ENCODE assay signal across 19 cellular contexts in genomic region chr14:90733139-90733808, GRCh38.
DNase-seq lines count a peak whose midpoint lies in the region; ATAC-seq and TF ChIP-seq lines count a peak whose summit lies in the region.
"Had no signal": no experiment of that assay in that cellular context is flagged by ENCODE, and none has a peak within 500 bp of the region (broad histone marks: within the 10 kb centered on the region; RNA-seq: fewer than 3 reads in every experiment).

No MANE protein-coding gene starts in this region.

- H3K4me2 ChIP-seq in SK-N-SH: no peak overlapping the region

- H3K27me3 ChIP-seq in right cardiac atrium (ENCODE audit: control insufficient read depth, insufficient read depth) (no peaks in the 10 kb centered on the region), SK-N-SH (ENCODE audit: insufficient read depth) (no peaks in the 10 kb centered on the region), transverse colon (no peaks in the 10 kb centered on the region)
- H3K27me3 ChIP-seq: ascending aorta, gastroesophageal sphincter, tibial nerve had no signal

- H3K4me3 ChIP-seq in right cardiac atrium (ENCODE audit: low read length) (no peak overlapping the region), SK-N-SH (ENCODE audit: low read depth in 2 of 2, low read length in 1 of 2) (no peak overlapping the region), transverse colon (no peak overlapping the region)
- H3K4me3 ChIP-seq: ascending aorta, gastroesophageal sphincter, tibial nerve had no signal

- H3K36me3 ChIP-seq in SK-N-SH (replicated peaks in 1 of 2; ENCODE audit: control insufficient read depth in 1 of 2, insufficient read depth in 2 of 2, low read length in 1 of 2) (no peaks in the 10 kb centered on the region), transverse colon (no peaks in the 10 kb centered on the region)
- H3K36me3 ChIP-seq: ascending aorta had no signal

- peak overlapping the region; percentile 44 for H3K27ac Mint-ChIP-seq in dendritic cell treated with granulocyte-macrophage colony-stimulating factor and Interleukin-4, amounts not matched to agents 40 ng/mL and 50 ng/mL, for 4 days
- H3K27ac Mint-ChIP-seq in HFFc6: no peak overlapping the region
- H3K27ac Mint-ChIP-seq: CD4-positive, alpha-beta memory T cell; naive thymus-derived CD4-positive, alpha-beta T cell had no signal

- DNase-seq in G401 (ENCODE audit: low spot score) (peak; percentile 40), right cardiac atrium (no peak), putamen (ENCODE audit: low spot score) (peak; percentile 84), HFFc6 (no peak), SK-N-SH (no peak), transverse colon (no peak)
- DNase-seq: ACHN; activated CD4-positive, alpha-beta T cell treated with anti-CD3 and anti-CD28 coated beads, Interleukin-2, amount 50 U/mL, for 1 hour; activated naive CD4-positive, alpha-beta T cell treated with Interleukin-2 at 50 U/mL for 16 hours; CD4-positive, alpha-beta memory T cell; DMS79; mammary epithelial cell; naive thymus-derived CD4-positive, alpha-beta T cell; NCI-H1436 treated with DMSO at 0.1 percent for 48 hours had no signal

- no peaks in the 10 kb centered on the region for H3K9me2 ChIP-seq in SK-N-SH

- TF ChIP-seq CTCF in HFFc6 (IDR thresholded peaks at IDR 0.05) (no peak), SK-N-SH (IDR thresholded peaks at IDR 0.05) (no peak), transverse colon (IDR thresholded peaks at IDR 0.05) (no peak)

- in situ Hi-C loops in G401 (cut with HindIII; ENCODE audit: low sequenced_read_pairs): no loop called here
- in situ Hi-C loops in transverse colon (cut with MboI; ENCODE audit: low pct_ligation_motif_present in 1 of 4, low pct_unique_long_range_greater_than_20kb in 1 of 4, low sequenced_read_pairs in 3 of 4): no loop called here

- no peaks in the 10 kb centered on the region for H3F3A ChIP-seq in SK-N-SH (replicated peaks; ENCODE audit: insufficient read depth)

- no peak for TF ChIP-seq POLR2A in transverse colon (IDR thresholded peaks at IDR 0.05)

- POLR2A ChIA-PET in SK-N-SH (lab: Yijun Ruan, JAX): no interaction called here

- peaks cover 22% of the 10 kb centered on the region for H3K4me1 Mint-ChIP-seq in dendritic cell treated with granulocyte-macrophage colony-stimulating factor and Interleukin-4, amounts not matched to agents 40 ng/mL and 50 ng/mL, for 4 days (ENCODE audit: low read depth)
- 0 out of 2 replicates have a peak, but pooled peaks cover 4% of the 10 kb centered on the region for H3K4me1 Mint-ChIP-seq in HFFc6 (ENCODE audit: low read depth)
- H3K4me1 Mint-ChIP-seq: CD4-positive, alpha-beta memory T cell; naive thymus-derived CD4-positive, alpha-beta T cell had no signal

- H3K27me3 Mint-ChIP-seq in dendritic cell treated with granulocyte-macrophage colony-stimulating factor and Interleukin-4, amounts not matched to agents 40 ng/mL and 50 ng/mL, for 4 days: no peaks in the 10 kb centered on the region
- H3K27me3 Mint-ChIP-seq in HFFc6 (ENCODE audit: insufficient read depth): no peaks in the 10 kb centered on the region; the same call in 1 of the 2 replicates

- CTCF ChIA-PET in SK-N-SH (lab: Yijun Ruan, JAX): interaction anchor here (1.2 to 1.4 kb wide), 2 partner anchors 25 to 35 kb away, joined by 3 to 6 read pairs; no protein-coding TSS in a partner anchor

- no peak overlapping the region for H3K27ac ChIP-seq in right cardiac atrium (ENCODE audit: low read length)
- H3K27ac ChIP-seq in SK-N-SH (ENCODE audit: low read depth in 2 of 2, low read length in 1 of 2): no peak overlapping the region
- H3K27ac ChIP-seq in transverse colon: no peak overlapping the region
- H3K27ac ChIP-seq: ascending aorta, gastroesophageal sphincter, tibial nerve had no signal

- WGBS in right cardiac atrium: 91% methylated on average over 16 of the region's 16 CpGs
- 97% methylated on average over 15 of the region's 16 CpGs for whole genome bisulfite sequencing in SK-N-SH (ENCODE audit: low lambda C conversion rate)
- 87% methylated on average over 4 to 16 of the region's 16 CpGs for WGBS in transverse colon (ENCODE audit: low coverage in 1 of 2), 2 donors

- intact Hi-C loops in dendritic cell treated with granulocyte-macrophage colony-stimulating factor and Interleukin-4, amounts not matched to agents 40 ng/mL and 50 ng/mL, for 4 days (cut with micrococcal nuclease): no loop called here
- intact Hi-C loops in right cardiac atrium (cut with DNase I): no loop called here
- intact Hi-C loops in transverse colon (cut with DNase I; ENCODE audit: low total_unique reads): no loop called here

- ATAC-seq in right cardiac atrium (peak; percentile 14 to 70), HG03108 (IDR thresholded peaks at IDR 0.05; ENCODE audit: unreplicated experiment) (no peak)
- ATAC-seq: gastroesophageal sphincter; naive thymus-derived CD4-positive, alpha-beta T cell had no signal

- H3K9me3 ChIP-seq in right cardiac atrium (ENCODE audit: control insufficient read depth, low read length) (no peaks in the 10 kb centered on the region), SK-N-SH (no peaks in the 10 kb centered on the region), transverse colon (no peaks in the 10 kb centered on the region)
- H3K9me3 ChIP-seq: ascending aorta, gastroesophageal sphincter, tibial nerve had no signal

- H3K4me3 Mint-ChIP-seq in dendritic cell treated with granulocyte-macrophage colony-stimulating factor and Interleukin-4, amounts not matched to agents 40 ng/mL and 50 ng/mL, for 4 days: no peak overlapping the region
- no peak overlapping the region for H3K4me3 Mint-ChIP-seq in HFFc6
- H3K4me3 Mint-ChIP-seq: CD4-positive, alpha-beta memory T cell; naive thymus-derived CD4-positive, alpha-beta T cell had no signal

- H3K4me1 ChIP-seq in right cardiac atrium (ENCODE audit: control insufficient read depth, insufficient read depth, low read length): no peaks in the 10 kb centered on the region
- H3K4me1 ChIP-seq in SK-N-SH (ENCODE audit: control insufficient read depth in 1 of 2, insufficient read depth in 2 of 2, low read depth in 1 of 2, low read length in 1 of 2): no peaks in the 10 kb centered on the region
- peaks cover 0 to 5% (median 2%) of the 10 kb centered on the region in 4 donors for H3K4me1 ChIP-seq in transverse colon
- H3K4me1 ChIP-seq: tibial nerve had no signal

- H4K20me1 ChIP-seq in SK-N-SH (ENCODE audit: insufficient read depth): no peaks in the 10 kb centered on the region

- H3K9me3 Mint-ChIP-seq in dendritic cell treated with granulocyte-macrophage colony-stimulating factor and Interleukin-4, amounts not matched to agents 40 ng/mL and 50 ng/mL, for 4 days: no peaks in the 10 kb centered on the region
- no peaks in the 10 kb centered on the region for H3K9me3 Mint-ChIP-seq in HFFc6
- H3K9me3 Mint-ChIP-seq: CD4-positive, alpha-beta memory T cell; naive thymus-derived CD4-positive, alpha-beta T cell had no signal

- no peak for TF ChIP-seq RAD21 in SK-N-SH (IDR thresholded peaks at IDR 0.05; ENCODE audit: low read length)

- peaks cover 11% of the 10 kb centered on the region for H3K36me3 Mint-ChIP-seq in dendritic cell treated with granulocyte-macrophage colony-stimulating factor and Interleukin-4, amounts not matched to agents 40 ng/mL and 50 ng/mL, for 4 days (ENCODE audit: low read depth)
- H3K36me3 Mint-ChIP-seq in HFFc6 (ENCODE audit: low read depth): peaks cover 5% of the 10 kb centered on the region; the same call in 1 of the 2 replicates
- H3K36me3 Mint-ChIP-seq: CD4-positive, alpha-beta memory T cell had no signal

- no peak overlapping the region for H2AFZ ChIP-seq in SK-N-SH (ENCODE audit: low read depth)

- H3K79me2 ChIP-seq in SK-N-SH (ENCODE audit: insufficient read depth): no peaks in the 10 kb centered on the region

- H3K9ac ChIP-seq in SK-N-SH: no peak overlapping the region

- TF ChIP-seq EP300 in SK-N-SH (IDR thresholded peaks at IDR 0.05; ENCODE audit: borderline replicate concordance in 1 of 2, low read depth in 1 of 2, low read length in 1 of 2) (no peak), transverse colon (IDR thresholded peaks at IDR 0.05; ENCODE audit: low read depth) (no peak)

TF ChIP-seq in SK-N-SH, 30 proteins besides CTCF, POLR2A, EP300 and RAD21:
- TF ChIP-seq USF1 (IDR thresholded peaks at IDR 0.05; ENCODE audit: borderline replicate concordance, low read depth) (no peak), TAF1 (IDR thresholded peaks at IDR 0.05; ENCODE audit: borderline replicate concordance, low read depth, low read length) (no peak), YY1 (IDR thresholded peaks at IDR 0.05; ENCODE audit: low read depth) (no peak), GABPA (IDR thresholded peaks at IDR 0.05; ENCODE audit: low read depth) (no peak), GATA2 (CRISPR knock-in tag; IDR thresholded peaks at IDR 0.05) (no peak), PBX3 (IDR thresholded peaks at IDR 0.05) (no peak), MAX (IDR thresholded peaks at IDR 0.05; ENCODE audit: low read depth) (no peak), CHD2 (IDR thresholded peaks at IDR 0.05; ENCODE audit: low read length, partially characterized antibody) (no peak), FOSL2 (IDR thresholded peaks at IDR 0.05; ENCODE audit: borderline replicate concordance, low read depth) (no peak)

Comparison
In these comparisons a context has a peak if more than half of its experiments do, and no peak if none do; other contexts are left out.
1. DNase-seq: peak in G401 (single experiment) and putamen (single experiment); none in right cardiac atrium (0 of 3), HFFc6 (single experiment), SK-N-SH (single experiment) and transverse colon (single experiment).